ENCODE assay signal across 8 cellular contexts in genomic region chr17:57955183-57955952, GRCh38. TPM values are rescaled to one million over a fixed set of nuclear protein-coding genes. Genes with fewer than 3 reads are reported as not detected.
DNase-seq lines count a peak whose midpoint lies in the region; ATAC-seq and TF ChIP-seq lines count a peak whose summit lies in the region.

CUEDC1 (minus strand) TSS chr17:57955412; CDS start chr17:57885564, 69,848 bp downstream.

- CTCF ChIA-PET in CD8-positive, alpha-beta T cell (lab: Charles Lee): interaction anchor here (1.4 to 1.5 kb wide), 2 partner anchors 35 to 44 kb away, joined by 4 to 5 read pairs; no protein-coding TSS in a partner anchor

- peak; percentile 79 for ATAC-seq in CD8-positive, alpha-beta T cell

- TF ChIP-seq CTCF in CD8-positive, alpha-beta T cell (IDR thresholded peaks at IDR 0.05): peak; percentile 30
- TF ChIP-seq CTCF in mesothelial cell of epicardium (IDR thresholded peaks at IDR 0.05; ENCODE audit: unreplicated experiment): no peak

- peaks cover 7% of the 10 kb centered on the region for H3K27me3 Mint-ChIP-seq in CD8-positive, alpha-beta T cell (ENCODE audit: low read depth)
- no peaks in the 10 kb centered on the region for H3K27me3 Mint-ChIP-seq in mesothelial cell of epicardium (ENCODE audit: low read depth)

- H3K27ac Mint-ChIP-seq in CD8-positive, alpha-beta T cell: no peak within 1 kb of the TSS
- peak within 1 kb of the TSS; percentile 85 for H3K27ac Mint-ChIP-seq in mesothelial cell of epicardium

- intact Hi-C loops in CD8-positive, alpha-beta T cell (cut with DNase I, micrococcal nuclease): loop anchor here in 1 of 2 experiments (5.0 kb wide), 1 partner anchor 37 kb away; no protein-coding TSS in a partner anchor

- no peaks in the 10 kb centered on the region for H3K36me3 ChIP-seq in CD8-positive, alpha-beta T cell (ENCODE audit: insufficient read depth, low read length)

- H3K27ac ChIP-seq in CD8-positive, alpha-beta T cell (ENCODE audit: low read depth, low read length): no peak within 1 kb of the TSS

- H3K4me1 Mint-ChIP-seq in CD8-positive, alpha-beta T cell (ENCODE audit: low read depth): peaks cover 26% of the 10 kb centered on the region
- H3K4me1 Mint-ChIP-seq in mesothelial cell of epicardium: peaks cover 56% of the 10 kb centered on the region

- POLR2A ChIA-PET in CD8-positive, alpha-beta T cell (lab: Charles Lee): interaction anchor here (0.6 to 1.7 kb wide), 5 partner anchors 8 to 52 kb away, joined by 3 to 6 read pairs (median 3); partner anchors contain the start of gene SRSF1

- H3K36me3 Mint-ChIP-seq in CD8-positive, alpha-beta T cell: no peaks in the 10 kb centered on the region
- H3K36me3 Mint-ChIP-seq in mesothelial cell of epicardium: no peaks in the 10 kb centered on the region

- H3K9me3 Mint-ChIP-seq in CD8-positive, alpha-beta T cell: no peaks in the 10 kb centered on the region
- H3K9me3 Mint-ChIP-seq in mesothelial cell of epicardium: no peaks in the 10 kb centered on the region

- in situ Hi-C loops in endometrial microvascular endothelial cells (cut with HindIII; ENCODE audit: inconsistent ontology term, low pct_unique_long_range_greater_than_20kb, low sequenced_read_pairs): no loop called here

- H3K4me3 ChIP-seq in CD8-positive, alpha-beta T cell (ENCODE audit: low read depth, low read length): peak within 1 kb of the TSS; percentile 48

- peak; percentile 29 to 72 (median 59) for DNase-seq in CD8-positive, alpha-beta T cell
- DNase-seq in HCEC 1CT: peak; percentile 69
- DNase-seq in NCI-H526 treated with DMSO at 0.1 percent for 48 hours (lab: John Stamatoyannopoulos, UW): peak; percentile 30
- DNase-seq in activated CD8-positive, alpha-beta memory T cell treated with anti-CD3 and anti-CD28 coated beads, Interleukin-2, amount 50 U/mL, for 4 hours: peak; percentile 69
- DNase-seq in mesothelial cell of epicardium (ENCODE audit: low spot score in 2 of 2, unreplicated experiment in 2 of 2): peak; percentile 66 to 84
- peak; percentile 11 to 43 for DNase-seq in stimulated activated CD8-positive, alpha-beta memory T cell treated with anti-CD3 and anti-CD28 coated beads, Interleukin-15, amount 100 ng/mL, for 4 hours (ENCODE audit: low read depth in 2 of 2)
- no peak for DNase-seq in DMS79 treated with DMSO at 0.1 percent for 48 hours (lab: John Stamatoyannopoulos, UW)

- H3K4me3 Mint-ChIP-seq in CD8-positive, alpha-beta T cell: peak within 1 kb of the TSS; percentile 74
- H3K4me3 Mint-ChIP-seq in mesothelial cell of epicardium: peak within 1 kb of the TSS; percentile 70

- no peaks in the 10 kb centered on the region for H3K9me3 ChIP-seq in CD8-positive, alpha-beta T cell (ENCODE audit: low read length)

- H3K4me1 ChIP-seq in CD8-positive, alpha-beta T cell (ENCODE audit: insufficient read depth, low read length): peaks cover 15% of the 10 kb centered on the region

- no peaks in the 10 kb centered on the region for H3K27me3 ChIP-seq in CD8-positive, alpha-beta T cell (ENCODE audit: insufficient read depth, low read length)

RNA-seq across cellular contexts. Expression of gene CUEDC1, which starts in this region (rescaled TPM):
- under 1 TPM in 1 of 2 experiments, not detected in 1; 0.22 TPM for total RNA-seq in CD8-positive, alpha-beta T cell
- 11.3 TPM for total RNA-seq in endometrial microvascular endothelial cells (ENCODE audit: inconsistent ontology term)
- 37.0 to 38.7 TPM (median 37.8 TPM) in 3 replicates for total RNA-seq in mesothelial cell of epicardium

Comparison
In these comparisons a context has a peak if more than half of its experiments do, and no peak if none do; other contexts are left out.
1. RNA of gene CUEDC1 (total RNA-seq): 37.0 to 38.7 TPM in mesothelial cell of epicardium and 11.3 TPM in endometrial microvascular endothelial cells (single experiment); 0.22 TPM in CD8-positive, alpha-beta T cell; every median in the first group is over 10 times any median in the second.
2. Peak in DNase-seq, ATAC-seq and H3K4me3 ChIP-seq in CD8-positive, alpha-beta T cell; RNA of the gene not detected or under 1 TPM.